In the genomic region with DNA sequence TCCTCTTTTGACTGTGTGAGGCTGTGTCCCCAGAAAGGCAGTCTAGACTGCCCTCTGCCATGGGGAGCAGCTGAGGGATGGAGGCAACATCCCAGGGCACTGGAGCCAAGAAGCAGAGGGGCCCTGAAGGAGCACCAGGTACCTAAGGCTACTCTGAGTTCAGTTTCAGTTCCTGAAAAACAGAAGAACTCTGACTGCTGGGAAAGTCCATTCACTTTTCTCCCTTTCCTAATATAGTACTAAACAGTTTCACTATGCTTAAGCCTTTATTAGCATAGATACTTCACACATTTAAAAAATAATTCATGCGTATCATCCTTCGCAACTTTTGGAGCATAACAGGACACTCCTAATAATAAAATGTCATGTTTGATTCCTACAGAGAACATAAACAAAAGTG, we compare ENCODE assay signal across 15 cellular contexts.
DNase-seq lines count a peak whose midpoint lies in the region; ATAC-seq and TF ChIP-seq lines count a peak whose summit lies in the region.
"Had no signal": no experiment of that assay in that cellular context is flagged by ENCODE, and none has a peak within 500 bp of the region (broad histone marks: within the 10 kb centered on the region; RNA-seq: fewer than 3 reads in every experiment).

No MANE protein-coding gene starts in this region.

- POLR2A ChIA-PET in CD4-positive, alpha-beta T cell (lab: Charles Lee) = no interaction called here

- no peaks in the 10 kb centered on the region for H3K9me3 Mint-ChIP-seq in CD4-positive, alpha-beta T cell
- H3K9me3 Mint-ChIP-seq: CD8-positive, alpha-beta T cell had no signal

- H3K27me3 ChIP-seq in dorsolateral prefrontal cortex = no peaks in the 10 kb centered on the region
- H3K27me3 ChIP-seq in CD4-positive, alpha-beta T cell (ENCODE audit: control insufficient read depth, insufficient read depth, low read length) = no peaks in the 10 kb centered on the region

- TF ChIP-seq CTCF in dorsolateral prefrontal cortex (IDR thresholded peaks at IDR 0.05 in 54 of 56, conservative IDR thresholded peaks at IDR 0.05 in 2 of 56; ENCODE audit: low read depth in 1 of 56, partially characterized antibody in 56 of 56) = no peak
- TF ChIP-seq CTCF in CD4-positive, alpha-beta T cell (IDR thresholded peaks at IDR 0.05) = no peak

- H3K27ac ChIP-seq in dorsolateral prefrontal cortex = no peak overlapping the region
- no peak overlapping the region for H3K27ac ChIP-seq in CD4-positive, alpha-beta T cell (ENCODE audit: low read depth, low read length)
- H3K27ac ChIP-seq: SK-N-MC had no signal

- no peak overlapping the region for H3K4me3 Mint-ChIP-seq in CD4-positive, alpha-beta T cell
- H3K4me3 Mint-ChIP-seq: CD8-positive, alpha-beta T cell had no signal

- no peak overlapping the region for H3K4me3 ChIP-seq in dorsolateral prefrontal cortex
- H3K4me3 ChIP-seq: SK-N-MC had no signal

- intact Hi-C loops in dorsolateral prefrontal cortex (cut with DNase I) = no loop called here
- intact Hi-C loops in CD4-positive, alpha-beta T cell (cut with DNase I, micrococcal nuclease) = no loop called here

- ATAC-seq in GM18502 (IDR thresholded peaks at IDR 0.05; ENCODE audit: poor library complexity, unreplicated experiment) (peak; percentile 91), GM21367 (IDR thresholded peaks at IDR 0.05; ENCODE audit: unreplicated experiment) (peak; percentile 89), HG03064 (IDR thresholded peaks at IDR 0.05; ENCODE audit: low read depth, unreplicated experiment) (peak; percentile 86)
- ATAC-seq in CD4-positive, alpha-beta T cell (ENCODE audit: poor library complexity) = no peak
- ATAC-seq: CD8-positive, alpha-beta T cell had no signal

- no peak overlapping the region for H3K27ac Mint-ChIP-seq in CD4-positive, alpha-beta T cell
- H3K27ac Mint-ChIP-seq: CD8-positive, alpha-beta T cell had no signal

- H3K9me3 ChIP-seq in CD4-positive, alpha-beta T cell (ENCODE audit: control insufficient read depth, low read length) = no peaks in the 10 kb centered on the region

- CTCF ChIA-PET in CD4-positive, alpha-beta T cell (lab: Charles Lee) = no interaction called here

- peaks cover 5% of the 10 kb centered on the region for H3K36me3 Mint-ChIP-seq in CD4-positive, alpha-beta T cell (ENCODE audit: low read depth)

- no peaks in the 10 kb centered on the region for H3K27me3 Mint-ChIP-seq in CD4-positive, alpha-beta T cell

- DNase-seq in NOMO-1 treated with DMSO at 0.1 percent for 48 hours (lab: John Stamatoyannopoulos, UW; ENCODE audit: unreplicated experiment) = peak; percentile 49
- no peak for DNase-seq in dorsolateral prefrontal cortex
- no peak for DNase-seq in CD4-positive, alpha-beta T cell
- DNase-seq in activated naive CD4-positive, alpha-beta T cell (lab: John Stamatoyannopoulos, UW) = no peak
- DNase-seq in NCI-H187 treated with DMSO at 0.1 percent for 48 hours (lab: John Stamatoyannopoulos, UW) = no peak
- DNase-seq: activated T-cell treated with anti-CD3 and anti-CD28 coated beads for 4 hours; CD8-positive, alpha-beta T cell; foreskin fibroblast; mesendoderm; NCI-H187; stimulated activated CD8-positive, alpha-beta memory T cell treated with anti-CD3 and anti-CD28 coated beads, Interleukin-4, amount 100 ng/mL, for 48 hours had no signal

- H3K4me1 Mint-ChIP-seq in CD4-positive, alpha-beta T cell (ENCODE audit: low read depth) = no peaks in the 10 kb centered on the region
